8 cellular contexts compared by ENCODE assay signal in genomic region chr2:219509780-219510511, GRCh38. TPM values are rescaled to one million over a fixed set of nuclear protein-coding genes. Genes with fewer than 3 reads are reported as not detected.
DNase-seq lines count a peak whose midpoint lies in the region; ATAC-seq, FAIRE-seq and TF ChIP-seq lines count a peak whose summit lies in the region.

No MANE protein-coding gene starts in this region.

- H3K4me2 ChIP-seq in osteoblast (ENCODE audit: insufficient read depth, low read length) = peak overlapping the region; percentile 89

- H3K27ac ChIP-seq in Peyer's patch (no peak overlapping the region), osteoblast (ENCODE audit: low read depth, low read length) (no peak overlapping the region)

- ATAC-seq in GM18867 (IDR thresholded peaks at IDR 0.05; ENCODE audit: unreplicated experiment) (peak; percentile 61), HG03520 (IDR thresholded peaks at IDR 0.05; ENCODE audit: unreplicated experiment) (peak; percentile 64), HG03469 (IDR thresholded peaks at IDR 0.05; ENCODE audit: unreplicated experiment) (no peak)

- H3K79me2 ChIP-seq in osteoblast (ENCODE audit: insufficient read depth, low read length) = no peaks in the 10 kb centered on the region

- DNase-seq in AG09319 (ENCODE audit: extremely low read depth, low read depth) (no peak), Peyer's patch (peak; percentile 37 to 72 (median 67)), frontal cortex (ENCODE audit: low spot score in 2 of 2) (peak; percentile 66 to 71), osteoblast (ENCODE audit: insufficient read length, low spot score, missing footprints) (peak; percentile 99)
- peak; percentile 80 for DNase-seq in activated effector memory CD4-positive, alpha-beta T cell treated with anti-CD3 and anti-CD28 coated beads, Interleukin-2, amount 50 U/mL, for 16 hours

- H3K36me3 ChIP-seq in Peyer's patch (peaks cover 0 to 24% (median 0%) of the 10 kb centered on the region in 3 donors), osteoblast (ENCODE audit: insufficient read depth, low read length) (peaks cover 14% of the 10 kb centered on the region)

- H3K4me3 ChIP-seq in Peyer's patch = peak overlapping the region in 3 of 4 donors; percentile 23 to 33 (median 26)
- peak overlapping the region; percentile 69 for H3K4me3 ChIP-seq in osteoblast (ENCODE audit: insufficient read depth, low read length)

- H3K27me3 ChIP-seq in Peyer's patch (peaks cover 0 to 14% of the 10 kb centered on the region in 2 donors), osteoblast (ENCODE audit: insufficient read depth, low read length) (peaks cover 40% of the 10 kb centered on the region)

- H4K20me1 ChIP-seq in osteoblast (ENCODE audit: insufficient read depth, low read length) = peaks cover 5% of the 10 kb centered on the region

- peak overlapping the region; percentile 35 for H2AFZ ChIP-seq in osteoblast (ENCODE audit: low read length)

- no peak for FAIRE-seq in frontal cortex (lab: Jason Lieb, UNC)

- H3K9me3 ChIP-seq in Peyer's patch (no peaks in the 10 kb centered on the region), osteoblast (ENCODE audit: low read depth, low read length) (no peaks in the 10 kb centered on the region)

- TF ChIP-seq CTCF in AG09319 (IDR thresholded peaks at IDR 0.05; ENCODE audit: low read depth, low read length) = peak; percentile 82
- peak; percentile 15 to 60 (median 55) for TF ChIP-seq CTCF in Peyer's patch (IDR thresholded peaks at IDR 0.05)
- peak; percentile 70 for TF ChIP-seq CTCF in osteoblast (IDR thresholded peaks at IDR 0.05; ENCODE audit: extremely low read depth, low read depth, low read length)

- no peak for TF ChIP-seq POLR2A in Peyer's patch (IDR thresholded peaks at IDR 0.05)

- H3K4me1 ChIP-seq in Peyer's patch (peaks cover 0 to 13% (median 0%) of the 10 kb centered on the region in 4 donors), osteoblast (ENCODE audit: insufficient read depth, low read length) (peaks cover 12% of the 10 kb centered on the region)

RNA-seq across cellular contexts. Expression of gene ASIC4, which starts 4.3 kb away (rescaled TPM):
- total RNA-seq in Peyer's patch = under 1 TPM in 1 of 4 donors, not detected in 3; 0.27 TPM
- 2.9 TPM for total RNA-seq in frontal cortex
- under 0.01 TPM in 1 of 2 replicates, not detected in the other for total RNA-seq in osteoblast

RNA-seq across cellular contexts. Expression of gene GMPPA, which starts 11.3 kb away (rescaled TPM):
- 10 to 100 TPM; 35.0 to 69.6 (median 38.9) TPM for total RNA-seq in Peyer's patch
- total RNA-seq in frontal cortex = 13.0 TPM
- 46.0 and 46.3 TPM in 2 replicates for total RNA-seq in osteoblast

RNA-seq across cellular contexts. Expression of gene CHPF, which starts 33.7 kb away (rescaled TPM):
- total RNA-seq in Peyer's patch = 100 to 1,000 TPM in 1 of 4 donors, 10 to 100 TPM in 3; 19.0 to 122 (median 90.5) TPM
- 24.1 TPM for total RNA-seq in frontal cortex
- total RNA-seq in osteoblast = 192 and 221 TPM in 2 replicates

RNA-seq across cellular contexts. Expression of gene TMEM198, which starts 33.9 kb away (rescaled TPM):
- total RNA-seq in Peyer's patch (10 to 100 TPM in 3 of 4 donors, 1 to 10 TPM in 1; 6.6 to 25.5 (median 13.9) TPM), frontal cortex (14.7 TPM), osteoblast (1.1 and 1.5 TPM in 2 replicates)
